ENCODE assay signal across 26 cellular contexts in the genomic region with DNA sequence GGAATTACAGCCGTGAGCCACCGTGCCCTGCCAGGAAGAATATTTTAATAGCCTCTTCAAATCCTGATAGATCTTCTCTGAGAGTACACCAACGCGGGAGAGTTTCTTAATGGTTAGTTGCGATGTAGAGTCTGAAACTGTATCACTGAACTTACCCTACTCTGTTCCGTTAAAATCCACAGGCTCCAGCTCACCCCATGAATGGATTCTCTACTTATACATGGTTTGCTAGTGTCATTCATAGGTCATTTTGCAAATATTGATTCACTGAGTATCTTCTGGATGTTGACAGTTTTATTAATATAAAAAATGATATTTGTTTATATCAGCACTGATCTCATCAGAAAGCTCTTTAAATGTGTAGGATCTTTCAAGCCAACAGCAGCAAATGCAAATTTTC.
"Had no signal": no experiment of that assay in that cellular context is flagged by ENCODE, and none has a peak within 500 bp of the region (broad histone marks: within the 10 kb centered on the region; RNA-seq: fewer than 3 reads in every experiment).

No MANE protein-coding gene starts in this region.

- H3K9me3 Mint-ChIP-seq: nephron; neural progenitor cell; stimulated activated effector memory CD8-positive, alpha-beta T cell treated with anti-CD3 and anti-CD28 coated beads, Interleukin-12 subunit alpha, Interleukin-12 subunit beta, amount 100 ng/mL, for 72 hours; stimulated activated naive B cell treated with anti-CD40 and anti-IgM and Interleukin-4, amounts not matched to agents 10 μg/mL and 1 μg/mL and 100 μg/mL, for 72 hours; stimulated activated naive CD8-positive, alpha-beta T cell treated with anti-CD3 and anti-CD28 coated beads, Interleukin-15, Interleukin-2, amounts not matched to agents 100 ng/mL and 50 ng/mL, for 24 hours had no signal

- H3K27me3 Mint-ChIP-seq: progenitor cell of endocrine pancreas; stimulated activated naive B cell treated with anti-CD40 and anti-IgM and Interleukin-4, amounts not matched to agents 10 μg/mL and 1 μg/mL and 100 μg/mL, for 72 hours; stimulated activated naive CD8-positive, alpha-beta T cell treated with anti-CD3 and anti-CD28 coated beads, Interleukin-15, Interleukin-2, amounts not matched to agents 100 ng/mL and 50 ng/mL, for 24 hours had no signal

- ATAC-seq: psoas muscle; right cardiac atrium; right lobe of liver; stimulated activated effector memory CD8-positive, alpha-beta T cell treated with anti-CD3 and anti-CD28 coated beads, Interleukin-12 subunit alpha, Interleukin-12 subunit beta, amount 100 ng/mL, for 72 hours; stimulated activated naive B cell treated with anti-CD40 and anti-IgM and Interleukin-4, amounts not matched to agents 10 μg/mL and 1 μg/mL and 100 μg/mL, for 72 hours had no signal

- H3K27me3 ChIP-seq: neural progenitor cell, ovary, right lobe of liver, sigmoid colon, stomach, thyroid gland, tibial nerve, upper lobe of left lung, vagina had no signal

- H3K4me1 ChIP-seq: neural progenitor cell, parathyroid adenoma, right lobe of liver, sigmoid colon, tibial nerve, upper lobe of left lung, vagina had no signal

- H3K9ac ChIP-seq: neural progenitor cell, parathyroid adenoma had no signal

- H2AFZ ChIP-seq: neural progenitor cell, parathyroid adenoma had no signal

- H3K27ac ChIP-seq: neural progenitor cell, ovary, parathyroid adenoma, psoas muscle, right lobe of liver, sigmoid colon, stomach, thoracic aorta, thyroid gland, tibial nerve, upper lobe of left lung, vagina had no signal

- DNase-seq: occipital lobe; ovary; psoas muscle; right cardiac atrium; small intestine; stimulated activated CD4-positive, alpha-beta T cell treated with anti-CD3 and anti-CD28 coated beads, Interleukin-15, amount 100 ng/mL, for 24 hours; stimulated activated CD4-positive, alpha-beta T cell treated with anti-CD3 and anti-CD28 coated beads, Interleukin-2, amount 100 ng/mL, for 24 hours; stimulated activated CD4-positive, alpha-beta T cell treated with anti-CD3 and anti-CD28 coated beads, Interleukin-2, amount 100 ng/mL, for 48 hours; stimulated activated CD4-positive, alpha-beta T cell treated with anti-CD3 and anti-CD28 coated beads, Interleukin-4, amount 100 ng/mL, for 24 hours; stimulated activated naive B cell treated with anti-CD40 and anti-IgM and Interleukin-4, amounts not matched to agents 10 μg/mL and 1 μg/mL and 100 μg/mL, for 72 hours; stimulated activated naive CD4-positive, alpha-beta T cell treated with Interleukin-2 at 50 U/mL for 16 hours; stomach; thyroid gland; trophoblast cell; upper lobe of left lung had no signal

- H3K4me3 ChIP-seq: neural progenitor cell, ovary, psoas muscle, right lobe of liver, sigmoid colon, stomach, thoracic aorta, thyroid gland, tibial nerve, upper lobe of left lung, vagina had no signal

- H3K4me1 Mint-ChIP-seq: nephron, neural progenitor cell had no signal

- H3K4me3 Mint-ChIP-seq: nephron; neural progenitor cell; stimulated activated effector memory CD8-positive, alpha-beta T cell treated with anti-CD3 and anti-CD28 coated beads, Interleukin-12 subunit alpha, Interleukin-12 subunit beta, amount 100 ng/mL, for 72 hours; stimulated activated naive B cell treated with anti-CD40 and anti-IgM and Interleukin-4, amounts not matched to agents 10 μg/mL and 1 μg/mL and 100 μg/mL, for 72 hours; stimulated activated naive CD8-positive, alpha-beta T cell treated with anti-CD3 and anti-CD28 coated beads, Interleukin-15, Interleukin-2, amounts not matched to agents 100 ng/mL and 50 ng/mL, for 24 hours had no signal

- H3K9me3 ChIP-seq: ovary, psoas muscle, right lobe of liver, sigmoid colon, stomach, thoracic aorta, thyroid gland, tibial nerve, upper lobe of left lung, vagina had no signal

- H3K27ac Mint-ChIP-seq: nephron; neural progenitor cell; progenitor cell of endocrine pancreas; stimulated activated effector memory CD8-positive, alpha-beta T cell treated with anti-CD3 and anti-CD28 coated beads, Interleukin-12 subunit alpha, Interleukin-12 subunit beta, amount 100 ng/mL, for 72 hours; stimulated activated naive B cell treated with anti-CD40 and anti-IgM and Interleukin-4, amounts not matched to agents 10 μg/mL and 1 μg/mL and 100 μg/mL, for 72 hours; stimulated activated naive CD8-positive, alpha-beta T cell treated with anti-CD3 and anti-CD28 coated beads, Interleukin-15, Interleukin-2, amounts not matched to agents 100 ng/mL and 50 ng/mL, for 24 hours had no signal

- H3K4me2 ChIP-seq: neural progenitor cell had no signal

- H3K36me3 ChIP-seq: ovary had no signal
